In genomic region chr9:8070779-8071444, GRCh38 we compare ENCODE assay signal across 1 cellular context.
TF ChIP-seq lines count a peak whose summit lies in the region.

No MANE protein-coding gene starts in this region.

TF ChIP-seq in K562, 482 proteins besides CTCF, POLR2A, EP300 and RAD21 (continued from another document):
- TF ChIP-seq, protein P1, sequence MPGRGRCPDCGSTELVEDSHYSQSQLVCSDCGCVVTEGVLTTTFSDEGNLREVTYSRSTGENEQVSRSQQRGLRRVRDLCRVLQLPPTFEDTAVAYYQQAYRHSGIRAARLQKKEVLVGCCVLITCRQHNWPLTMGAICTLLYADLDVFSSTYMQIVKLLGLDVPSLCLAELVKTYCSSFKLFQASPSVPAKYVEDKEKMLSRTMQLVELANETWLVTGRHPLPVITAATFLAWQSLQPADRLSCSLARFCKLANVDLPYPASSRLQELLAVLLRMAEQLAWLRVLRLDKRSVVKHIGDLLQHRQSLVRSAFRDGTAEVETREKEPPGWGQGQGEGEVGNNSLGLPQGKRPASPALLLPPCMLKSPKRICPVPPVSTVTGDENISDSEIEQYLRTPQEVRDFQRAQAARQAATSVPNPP (IDR thresholded peaks at IDR 0.05; ENCODE audit: borderline replicate concordance, insufficient read depth, insufficient read length) = no peak
- TF ChIP-seq TSC22D4 (tag; IDR thresholded peaks at IDR 0.05) = no peak
- TF ChIP-seq MEF2A (IDR thresholded peaks at IDR 0.05; ENCODE audit: control insufficient read depth, low read depth, low read length) = no peak
